Comparison of ENCODE assay signal across 15 cellular contexts in genomic region chr3:47661121-47661752, GRCh38.
DNase-seq lines count a peak whose midpoint lies in the region; ATAC-seq, FAIRE-seq and TF ChIP-seq lines count a peak whose summit lies in the region.
"Had no signal": no experiment of that assay in that cellular context is flagged by ENCODE, and none has a peak within 500 bp of the region (broad histone marks: within the 10 kb centered on the region; RNA-seq: fewer than 3 reads in every experiment).

No MANE protein-coding gene starts in this region.

- FAIRE-seq in A549 (lab: Jason Lieb, UNC) (no peak), HepG2 (lab: Jason Lieb, UNC) (no peak)
- FAIRE-seq: colon, GM12892 had no signal

- no peak overlapping the region for H3K27ac ChIP-seq in A549
- H3K27ac ChIP-seq in GM23248, result peak overlapping the region; percentile 26; the same call in 1 of the 2 replicates
- no peak overlapping the region for H3K27ac ChIP-seq in HepG2 (ENCODE audit: extremely low read length, insufficient read depth, low read length)
- H3K27ac ChIP-seq: C4-2B, neutrophil had no signal

- no peak overlapping the region for H3K9ac ChIP-seq in GM23248
- no peak overlapping the region for H3K9ac ChIP-seq in HepG2 (ENCODE audit: insufficient read depth, low read depth, low read length)

- CTCF ChIA-PET in A549 (lab: Yijun Ruan, JAX) (interaction anchor here (0.8 to 1.1 kb wide), 2 partner anchors 29 to 139 kb away, joined by 3 read pairs; no protein-coding TSS in a partner anchor), HepG2 (lab: Yijun Ruan, JAX; ENCODE audit: low intra/inter-chr PET ratio, low total read pairs) (no interaction called here)

- TF ChIP-seq EP300 in A549 (IDR thresholded peaks at IDR 0.05) (no peak), HepG2 (IDR thresholded peaks at IDR 0.05; ENCODE audit: low read depth in 2 of 2, low read length in 2 of 2) (no peak), HepG2 (CRISPR knock-in tag; IDR thresholded peaks at IDR 0.05; ENCODE audit: borderline replicate concordance) (no peak)

- H3K4me3 ChIP-seq in A549 (no peak overlapping the region), GM23248 (no peak overlapping the region), HepG2 (replicated peaks in 1 of 3; ENCODE audit: insufficient read depth in 1 of 3, low read depth in 2 of 3, low read length in 3 of 3) (no peak overlapping the region)

- ATAC-seq in A549, result peak; percentile 81 to 83; a peak in 5 of 6 replicates
- ATAC-seq in HepG2, result no peak
- ATAC-seq in stimulated activated naive CD8-positive, alpha-beta T cell treated with anti-CD3 and anti-CD28 coated beads, Interleukin-15, amount 100 ng/mL, for 72 hours, result no peak
- no peak for ATAC-seq in GM18505 (IDR thresholded peaks at IDR 0.05; ENCODE audit: unreplicated experiment)

- no peaks in the 10 kb centered on the region for H3K9me2 ChIP-seq in GM23248 (ENCODE audit: insufficient read depth)

- no peaks in the 10 kb centered on the region for H3K9me3 Mint-ChIP-seq in stimulated activated naive CD8-positive, alpha-beta T cell treated with anti-CD3 and anti-CD28 coated beads, Interleukin-15, amount 100 ng/mL, for 72 hours

- no peak overlapping the region for H2AFZ ChIP-seq in GM23248
- H2AFZ ChIP-seq in HepG2 (ENCODE audit: low read length), result no peak overlapping the region

- H3K9me3 ChIP-seq in A549 (peaks cover 15% of the 10 kb centered on the region; the same call in 2 of the 3 replicates), GM23248 (ENCODE audit: low read depth) (no peaks in the 10 kb centered on the region), HepG2 (ENCODE audit: low read length) (no peaks in the 10 kb centered on the region)

- peaks cover 18% of the 10 kb centered on the region for H3F3A ChIP-seq in GM23248 (ENCODE audit: insufficient read depth)

- no TSS peak for BruUV-seq in HepG2 (replicated peaks; lab: Mats Ljungman, UMichigan)

- H3K4me1 ChIP-seq in A549, result peaks cover 13% of the 10 kb centered on the region; the same call in 2 of the 3 replicates
- peaks cover 13% of the 10 kb centered on the region; the same call in 1 of the 2 replicates for H3K4me1 ChIP-seq in GM23248 (ENCODE audit: insufficient read depth)
- no peaks in the 10 kb centered on the region for H3K4me1 ChIP-seq in HepG2 (ENCODE audit: insufficient read depth, low read length)

- TF ChIP-seq POLR2A in A549 (IDR thresholded peaks at IDR 0.05; ENCODE audit: low read length), result no peak
- TF ChIP-seq POLR2A in HepG2 (IDR thresholded peaks at IDR 0.05; ENCODE audit: insufficient read depth in 1 of 2, low read depth in 2 of 2, low read length in 2 of 2), result no peak
- TF ChIP-seq POLR2A in GM18505 (IDR thresholded peaks at IDR 0.05; ENCODE audit: borderline replicate concordance, extremely low read depth, insufficient read depth, insufficient read length), result no peak

- no peak for TF ChIP-seq RAD21 in A549 (conservative IDR thresholded peaks at IDR 0.05 in 1 of 2, IDR thresholded peaks at IDR 0.05 in 1 of 2)
- no peak for TF ChIP-seq RAD21 in HepG2 (CRISPR knock-in tag; IDR thresholded peaks at IDR 0.05)

- WGBS in A549 (ENCODE audit: missing lambda C conversion rate), result 39% methylated on average over 5 of the region's 5 CpGs
- 12 to 14% methylated on average over 5 of the region's 5 CpGs for WGBS in GM23248 (ENCODE audit: low coverage in 1 of 2, low lambda C conversion rate in 2 of 2, missing lambda C conversion rate in 2 of 2), 2 experiments
- 98% methylated on average over 5 of the region's 5 CpGs for WGBS in HepG2 (ENCODE audit: low lambda C conversion rate)

- H3K4me3 Mint-ChIP-seq in stimulated activated naive CD8-positive, alpha-beta T cell treated with anti-CD3 and anti-CD28 coated beads, Interleukin-15, amount 100 ng/mL, for 72 hours, result no peak overlapping the region

- DNase-seq in A549 (ENCODE audit: low read depth in 1 of 2, low spot score in 1 of 2), result peak; percentile 23 to 38
- peak; percentile 87 for DNase-seq in GM23248
- peak; percentile 55 for DNase-seq in amniotic epithelial cell (ENCODE audit: low read depth)
- DNase-seq in hepatic stellate cell (ENCODE audit: low spot score), result peak; percentile 50
- no peak for DNase-seq in HepG2 (ENCODE audit: low spot score)
- DNase-seq in stimulated activated naive CD8-positive, alpha-beta T cell treated with anti-CD3 and anti-CD28 coated beads, Interleukin-15, amount 100 ng/mL, for 72 hours, result no peak
- DNase-seq in NCI-H2029 (lab: John Stamatoyannopoulos, UW), result no peak
- DNase-seq: activated T-cell treated with anti-CD3 and anti-CD28 coated beads for 4 hours, NCI-H526 treated with DMSO at 0.1 percent for 48 hours, T-helper 9 cell had no signal

- intact Hi-C loops in HepG2 (cut with micrococcal nuclease; ENCODE audit: unreplicated experiment), result no loop called here

- peaks cover 27% of the 10 kb centered on the region for H3K79me2 ChIP-seq in GM23248 (ENCODE audit: insufficient read depth)
- H3K79me2 ChIP-seq in HepG2 (ENCODE audit: insufficient read depth, low read length), result peaks cover 2% of the 10 kb centered on the region

- H4K20me1 ChIP-seq in GM23248 (ENCODE audit: insufficient read depth) (no peaks in the 10 kb centered on the region), HepG2 (ENCODE audit: insufficient read depth, low read length) (peaks cover 4% of the 10 kb centered on the region; the same call in 1 of the 2 replicates)

- H3K27me3 ChIP-seq in GM23248 (replicated peaks; ENCODE audit: insufficient read depth) (no peaks in the 10 kb centered on the region), HepG2 (ENCODE audit: control insufficient read depth in 1 of 2, insufficient read depth in 2 of 2, low read length in 2 of 2) (no peaks in the 10 kb centered on the region)
- H3K27me3 ChIP-seq: neutrophil had no signal

- no peak overlapping the region for H3K27ac Mint-ChIP-seq in stimulated activated naive CD8-positive, alpha-beta T cell treated with anti-CD3 and anti-CD28 coated beads, Interleukin-15, amount 100 ng/mL, for 72 hours

- H3K36me3 ChIP-seq in GM23248 (ENCODE audit: low read depth) (peaks cover 25% of the 10 kb centered on the region), HepG2 (replicated peaks in 1 of 2; ENCODE audit: control insufficient read depth in 1 of 2, insufficient read depth in 2 of 2, low read length in 2 of 2) (peaks cover 12 to 65% of the 10 kb centered on the region in 2 experiments)

- in situ Hi-C loops in GM23248 (cut with MboI) (no loop called here), HepG2 (cut with HindIII; ENCODE audit: extremely low pct_ligation_motif_present, low pct_unique_long_range_greater_than_20kb) (no loop called here)

- no peaks in the 10 kb centered on the region for H3K27me3 Mint-ChIP-seq in stimulated activated naive CD8-positive, alpha-beta T cell treated with anti-CD3 and anti-CD28 coated beads, Interleukin-15, amount 100 ng/mL, for 72 hours

- TF ChIP-seq CTCF in A549 (IDR thresholded peaks at IDR 0.05) (no peak), HepG2 (CRISPR knock-in tag; IDR thresholded peaks at IDR 0.05) (no peak)

- POLR2A ChIA-PET in A549 (lab: Yijun Ruan, JAX), result no interaction called here
- POLR2A ChIA-PET in HepG2 (lab: Yijun Ruan, JAX), result no interaction called here

- no peaks in the 10 kb centered on the region for H3K4me1 Mint-ChIP-seq in stimulated activated naive CD8-positive, alpha-beta T cell treated with anti-CD3 and anti-CD28 coated beads, Interleukin-15, amount 100 ng/mL, for 72 hours

- H3K4me2 ChIP-seq in A549, result no peak overlapping the region
- no peak overlapping the region for H3K4me2 ChIP-seq in GM23248 (ENCODE audit: unreplicated experiment)
- H3K4me2 ChIP-seq in HepG2 (ENCODE audit: low read depth, low read length), result no peak overlapping the region

TF ChIP-seq in A549, 52 proteins besides CTCF, POLR2A, EP300 and RAD21:
- TF ChIP-seq TFCP2L1 (CRISPR knock-in tag; IDR thresholded peaks at IDR 0.05) (no peak), ZFP36 (IDR thresholded peaks at IDR 0.05; ENCODE audit: borderline replicate concordance, partially characterized antibody) (no peak), TP53 (CRISPR knock-in tag; IDR thresholded peaks at IDR 0.05) (no peak), CBX2 (IDR thresholded peaks at IDR 0.05; ENCODE audit: borderline replicate concordance, low read depth) (no peak), NR3C1 (IDR thresholded peaks at IDR 0.05) (no peak), POLR2AphosphoS2 (conservative IDR thresholded peaks at IDR 0.05; ENCODE audit: low read length) (no peak), ELK1 (IDR thresholded peaks at IDR 0.05; ENCODE audit: low read depth, low read length) (no peak), MYC (IDR thresholded peaks at IDR 0.05; ENCODE audit: borderline replicate concordance, low read length) (no peak)
TF ChIP-seq in A549: peak in this region for 0.

TF ChIP-seq in HepG2, 621 proteins besides CTCF, POLR2A, EP300 and RAD21:
- TF ChIP-seq SAFB2 (CRISPR knock-in tag; IDR thresholded peaks at IDR 0.05; ENCODE audit: borderline replicate concordance, low read depth) (no peak), NCOR1 (IDR thresholded peaks at IDR 0.05; ENCODE audit: borderline replicate concordance, low read length) (no peak), E2F1 (CRISPR knock-in tag; IDR thresholded peaks at IDR 0.05) (no peak), TRIM24 (CRISPR knock-in tag; IDR thresholded peaks at IDR 0.05) (no peak), ZNF20 (CRISPR knock-in tag; IDR thresholded peaks at IDR 0.05) (no peak)
TF ChIP-seq in HepG2: peak in this region for 0.

Comparison
In these comparisons a context has a peak if more than half of its experiments do, and no peak if none do; other contexts are left out.
1. ATAC-seq: peak in A549 (2 of 2); none in HepG2 (single experiment), stimulated activated naive CD8-positive, alpha-beta T cell treated with anti-CD3 and anti-CD28 coated beads, Interleukin-15, amount 100 ng/mL, for 72 hours (single experiment) and GM18505 (single experiment).
2. DNase-seq: peak in A549 (2 of 2), GM23248 (single experiment), amniotic epithelial cell (single experiment) and hepatic stellate cell (single experiment); none in HepG2 (single experiment), stimulated activated naive CD8-positive, alpha-beta T cell treated with anti-CD3 and anti-CD28 coated beads, Interleukin-15, amount 100 ng/mL, for 72 hours (0 of 2) and NCI-H2029 (single experiment).